ENCODE assay signal across 10 cellular contexts in the genomic region with DNA sequence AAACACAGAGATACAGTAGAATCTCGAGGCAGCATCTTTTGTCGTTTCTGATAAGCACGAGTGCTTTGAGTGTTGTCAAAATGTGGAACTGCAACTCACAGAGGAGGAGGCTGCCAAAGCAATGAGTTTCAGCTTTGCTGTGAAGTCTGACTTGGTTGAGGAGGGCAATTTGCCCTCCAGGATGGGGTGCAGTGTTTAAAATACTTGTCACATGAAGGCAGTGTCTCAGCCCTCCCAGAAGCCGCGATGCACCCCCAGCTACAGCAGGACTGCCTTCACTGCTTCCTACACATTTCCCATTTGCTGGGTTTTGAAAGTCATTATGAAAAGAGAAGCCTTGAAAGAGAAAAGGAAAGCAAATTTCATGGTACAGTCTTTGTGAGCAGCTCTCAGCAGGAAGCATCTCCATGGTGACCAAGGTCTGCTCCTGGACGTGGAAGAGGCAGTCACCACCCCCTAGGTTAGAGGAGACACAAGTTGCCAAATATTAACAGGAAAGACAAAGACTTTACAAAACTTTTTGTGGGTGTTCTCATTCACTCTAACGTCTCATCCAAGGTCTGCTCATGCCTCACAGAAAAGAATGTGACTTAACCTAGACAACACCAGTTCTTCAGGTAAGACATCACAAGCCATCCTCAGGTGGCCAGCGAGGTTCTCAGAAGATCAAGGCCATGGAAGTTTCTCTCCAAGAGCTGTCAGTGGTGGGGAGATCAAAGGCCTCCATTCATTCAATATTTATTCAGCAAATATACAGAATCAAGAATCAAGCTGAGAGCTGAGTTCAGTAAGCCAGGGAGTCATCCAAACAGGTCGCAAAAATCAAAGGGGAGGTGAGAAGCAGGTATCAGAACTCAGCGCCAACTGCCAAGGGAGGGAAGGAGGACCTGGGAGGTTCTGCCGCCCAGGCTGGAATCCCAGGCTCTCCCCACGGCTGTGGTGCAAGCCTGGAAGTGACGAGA.
DNase-seq lines count a peak whose midpoint lies in the region; ATAC-seq lines count a peak whose summit lies in the region.
"Had no signal": no experiment of that assay in that cellular context is flagged by ENCODE, and none has a peak within 500 bp of the region (broad histone marks: within the 10 kb centered on the region; RNA-seq: fewer than 3 reads in every experiment).

No MANE protein-coding gene starts in this region.

- peak overlapping the region in 3 of 10 experiments; percentile 1 to 17 (median 3); a peak in 3 of 20 replicates for H3K4me3 ChIP-seq in BLaER1 treated with 17β-estradiol and CSF1 and Interleukin-3, amounts not matched to agents 10 nM and 100 nM
- no peak overlapping the region for H3K4me3 ChIP-seq in Karpas-422 (ENCODE audit: low read length)
- H3K4me3 ChIP-seq: K562 had no signal

- peak; percentile 87 for ATAC-seq in GM18870 (IDR thresholded peaks at IDR 0.05; ENCODE audit: unreplicated experiment)
- ATAC-seq in HG02678 (IDR thresholded peaks at IDR 0.05; ENCODE audit: unreplicated experiment), result peak; percentile 86

- H4K20me1 ChIP-seq in BLaER1 treated with 17β-estradiol and CSF1 and Interleukin-3, amounts not matched to agents 10 nM and 100 nM, result no peaks in the 10 kb centered on the region
- H4K20me1 ChIP-seq in Karpas-422 (ENCODE audit: insufficient read depth, low read depth, low read length), result no peaks in the 10 kb centered on the region

- no peaks in the 10 kb centered on the region for H3K9me3 ChIP-seq in BLaER1 treated with 17β-estradiol and CSF1 and Interleukin-3, amounts not matched to agents 10 nM and 100 nM (replicated peaks in 1 of 11)
- H3K9me3 ChIP-seq in Karpas-422 (ENCODE audit: low read length), result no peaks in the 10 kb centered on the region

- H3K36me3 ChIP-seq in BLaER1 treated with 17β-estradiol and CSF1 and Interleukin-3, amounts not matched to agents 10 nM and 100 nM, result no peaks in the 10 kb centered on the region
- H3K36me3 ChIP-seq in Karpas-422 (ENCODE audit: insufficient read depth, low read length), result no peaks in the 10 kb centered on the region

- peak overlapping the region; percentile 45 to 82 (median 67) for H3K4me2 ChIP-seq in BLaER1 treated with 17β-estradiol and CSF1 and Interleukin-3, amounts not matched to agents 10 nM and 100 nM
- peak overlapping the region; percentile 21 for H3K4me2 ChIP-seq in Karpas-422 (ENCODE audit: low read depth, low read length, poor library complexity, severe bottlenecking)

- peak overlapping the region in 9 of 11 experiments; percentile 1 to 61 (median 48); a peak in 13 of 22 replicates for H3K27ac ChIP-seq in BLaER1 treated with 17β-estradiol and CSF1 and Interleukin-3, amounts not matched to agents 10 nM and 100 nM
- no peak overlapping the region for H3K27ac ChIP-seq in Karpas-422 (ENCODE audit: low read length)
- H3K27ac ChIP-seq: VCaP had no signal

- DNase-seq in Karpas-422 (no peak), SKM-1 (lab: John Stamatoyannopoulos, UW; ENCODE audit: unreplicated experiment) (no peak), occipital lobe (lab: John Stamatoyannopoulos, UW) (no peak), hippocampal formation (lab: John Stamatoyannopoulos, UW) (no peak), NCI-H226 (no peak)

- no peaks in the 10 kb centered on the region for H3K9me2 ChIP-seq in Karpas-422 (replicated peaks; ENCODE audit: insufficient read depth, low read length)

- H3K27me3 ChIP-seq in BLaER1 treated with 17β-estradiol and CSF1 and Interleukin-3, amounts not matched to agents 10 nM and 100 nM, result no peaks in the 10 kb centered on the region
- no peaks in the 10 kb centered on the region for H3K27me3 ChIP-seq in Karpas-422 (ENCODE audit: low read length)

- H3K9ac ChIP-seq in BLaER1 treated with 17β-estradiol and CSF1 and Interleukin-3, amounts not matched to agents 10 nM and 100 nM, result peak overlapping the region in 5 of 11 experiments; percentile 29 to 42 (median 32); a peak in 8 of 22 replicates
- no peak overlapping the region for H3K9ac ChIP-seq in Karpas-422 (ENCODE audit: low read length)

- H3K4me1 ChIP-seq in BLaER1 treated with 17β-estradiol and CSF1 and Interleukin-3, amounts not matched to agents 10 nM and 100 nM, result peaks cover 14 to 21% (median 19%) of the 10 kb centered on the region in 10 experiments
- H3K4me1 ChIP-seq in Karpas-422 (ENCODE audit: low read length), result peaks cover 24% of the 10 kb centered on the region

- peak overlapping the region; percentile 34; the same call in 1 of the 2 replicates for H2AFZ ChIP-seq in Karpas-422 (ENCODE audit: low read length)

- H3K79me2 ChIP-seq in Karpas-422 (ENCODE audit: low read length), result no peaks in the 10 kb centered on the region
